In genomic region chr20:31967830-31968249, GRCh38 we compare ENCODE assay signal across 8 cellular contexts. TPM values are rescaled to one million over a fixed set of nuclear protein-coding genes. Genes with fewer than 3 reads are reported as not detected.
DNase-seq lines count a peak whose midpoint lies in the region; ATAC-seq and TF ChIP-seq lines count a peak whose summit lies in the region.

A gene with protein sequence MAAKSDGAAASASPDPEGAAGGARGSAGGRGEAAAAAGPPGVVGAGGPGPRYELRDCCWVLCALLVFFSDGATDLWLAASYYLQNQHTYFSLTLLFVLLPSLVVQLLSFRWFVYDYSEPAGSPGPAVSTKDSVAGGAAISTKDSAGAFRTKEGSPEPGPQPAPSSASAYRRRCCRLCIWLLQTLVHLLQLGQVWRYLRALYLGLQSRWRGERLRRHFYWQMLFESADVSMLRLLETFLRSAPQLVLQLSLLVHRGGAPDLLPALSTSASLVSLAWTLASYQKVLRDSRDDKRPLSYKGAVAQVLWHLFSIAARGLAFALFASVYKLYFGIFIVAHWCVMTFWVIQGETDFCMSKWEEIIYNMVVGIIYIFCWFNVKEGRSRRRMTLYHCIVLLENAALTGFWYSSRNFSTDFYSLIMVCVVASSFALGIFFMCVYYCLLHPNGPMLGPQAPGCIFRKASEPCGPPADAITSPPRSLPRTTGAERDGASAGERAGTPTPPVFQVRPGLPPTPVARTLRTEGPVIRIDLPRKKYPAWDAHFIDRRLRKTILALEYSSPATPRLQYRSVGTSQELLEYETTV (plus strand): TSS chr20:31968151. CDS start chr20:31968176, 25 bp downstream.

- H3K4me3 Mint-ChIP-seq in progenitor cell of endocrine pancreas (ENCODE audit: low read depth) = peak within 1 kb of the TSS; percentile 85

- no peak for ATAC-seq in GM21360 (IDR thresholded peaks at IDR 0.05; ENCODE audit: unreplicated experiment)

- peaks cover 6% of the 10 kb centered on the region for H3K4me1 Mint-ChIP-seq in progenitor cell of endocrine pancreas (ENCODE audit: low read depth)

- no peaks in the 10 kb centered on the region for H3K9me3 Mint-ChIP-seq in progenitor cell of endocrine pancreas (ENCODE audit: low read depth)

- TF ChIP-seq POLR2A in lower leg skin (IDR thresholded peaks at IDR 0.05) = no peak

- DNase-seq in activated CD4-positive, alpha-beta T cell treated with anti-CD3 and anti-CD28 coated beads for 48 hours = peak; percentile 6
- DNase-seq in activated CD4-positive, alpha-beta T cell treated with anti-CD3 and anti-CD28 coated beads, Interleukin-2, amount 50 U/mL, for 1 hour = no peak
- DNase-seq in NCI-H345 treated with DMSO at 0.1 percent for 48 hours (lab: John Stamatoyannopoulos, UW; ENCODE audit: unreplicated experiment) (peak; percentile 41), cerebellum (ENCODE audit: low spot score) (peak; percentile 82), progenitor cell of endocrine pancreas (ENCODE audit: low spot score, unreplicated experiment) (no peak), T-helper 9 cell (no peak), lower leg skin (ENCODE audit: low spot score in 2 of 2) (no peak)

- peaks cover 72% of the 10 kb centered on the region for H3K27me3 Mint-ChIP-seq in progenitor cell of endocrine pancreas

- intact Hi-C loops in lower leg skin (cut with DNase I; ENCODE audit: low total_unique reads) = no loop called here

- no peaks in the 10 kb centered on the region for H3K36me3 Mint-ChIP-seq in progenitor cell of endocrine pancreas (ENCODE audit: insufficient read depth)

- no peak within 1 kb of the TSS for H3K27ac Mint-ChIP-seq in progenitor cell of endocrine pancreas

- TF ChIP-seq CTCF in progenitor cell of endocrine pancreas (IDR thresholded peaks at IDR 0.05; ENCODE audit: unreplicated experiment) (no peak), lower leg skin (IDR thresholded peaks at IDR 0.05) (no peak)

- WGBS in lower leg skin, 2 donors = 0 to 3% methylated on average over 15 to 32 of the region's 38 CpGs

- no peak within 1 kb of the TSS for H3K4me3 ChIP-seq in lower leg skin (ENCODE audit: low read depth, poor library complexity, severe bottlenecking)

RNA-seq across cellular contexts. Expression of the gene that starts here (rescaled TPM):
- 20.0 TPM for total RNA-seq in cerebellum
- 2.4 and 2.7 TPM in 2 replicates for total RNA-seq in progenitor cell of endocrine pancreas
- not detected for total RNA-seq in lower leg skin

Comparison
In these comparisons a context has a peak if more than half of its experiments do, and no peak if none do; other contexts are left out.
1. DNase-seq: peak in activated CD4-positive, alpha-beta T cell treated with anti-CD3 and anti-CD28 coated beads for 48 hours (single experiment), NCI-H345 treated with DMSO at 0.1 percent for 48 hours (single experiment) and cerebellum (single experiment); none in activated CD4-positive, alpha-beta T cell treated with anti-CD3 and anti-CD28 coated beads, Interleukin-2, amount 50 U/mL, for 1 hour (single experiment), progenitor cell of endocrine pancreas (single experiment), T-helper 9 cell (single experiment) and lower leg skin (0 of 2).